ENCODE assay signal across 10 cellular contexts in genomic region chr11:26283852-26284421, GRCh38. TPM values are rescaled to one million over a fixed set of nuclear protein-coding genes. Genes with fewer than 3 reads are reported as not detected.
DNase-seq lines count a peak whose midpoint lies in the region; ATAC-seq and TF ChIP-seq lines count a peak whose summit lies in the region.
"Had no signal": no experiment of that assay in that cellular context is flagged by ENCODE, and none has a peak within 500 bp of the region (broad histone marks: within the 10 kb centered on the region; RNA-seq: fewer than 3 reads in every experiment).

No MANE protein-coding gene starts in this region.

- H3K36me3 ChIP-seq in WERI-Rb-1 = no peaks in the 10 kb centered on the region
- H3K36me3 ChIP-seq: vagina had no signal

- peak overlapping the region; percentile 50; the same call in 1 of the 2 replicates for H3K27ac ChIP-seq in VCaP
- no peak overlapping the region for H3K27ac ChIP-seq in WERI-Rb-1
- H3K27ac ChIP-seq: vagina had no signal

- no peak overlapping the region for H3K4me3 ChIP-seq in WERI-Rb-1 (ENCODE audit: low read depth, low read length)

- peaks cover 9% of the 10 kb centered on the region for H3K4me1 Mint-ChIP-seq in activated naive CD4-positive, alpha-beta T cell treated with anti-CD3 and anti-CD28 coated beads, Interleukin-2, amount 50 U/mL, for 24 hours
- H3K4me1 Mint-ChIP-seq in immature natural killer cell (peaks cover 0 to 6% of the 10 kb centered on the region in 2 donors), type B pancreatic cell (ENCODE audit: unreplicated experiment) (peaks cover 16% of the 10 kb centered on the region)

- H3K36me3 Mint-ChIP-seq in activated naive CD4-positive, alpha-beta T cell treated with anti-CD3 and anti-CD28 coated beads, Interleukin-2, amount 50 U/mL, for 24 hours = no peaks in the 10 kb centered on the region
- H3K36me3 Mint-ChIP-seq in immature natural killer cell = no peaks in the 10 kb centered on the region
- no peaks in the 10 kb centered on the region for H3K36me3 Mint-ChIP-seq in type B pancreatic cell

- H3K9me3 ChIP-seq in WERI-Rb-1 (ENCODE audit: severe bottlenecking) = no peaks in the 10 kb centered on the region
- H3K9me3 ChIP-seq: vagina had no signal

- H3K4me3 Mint-ChIP-seq in activated naive CD4-positive, alpha-beta T cell treated with anti-CD3 and anti-CD28 coated beads, Interleukin-2, amount 50 U/mL, for 24 hours = peak overlapping the region; percentile 31
- H3K4me3 Mint-ChIP-seq in immature natural killer cell = peak overlapping the region; percentile 11 to 74 (median 39)
- H3K4me3 Mint-ChIP-seq in type B pancreatic cell = peak overlapping the region; percentile 83

- no peak for TF ChIP-seq CTCF in VCaP (conservative IDR thresholded peaks at IDR 0.05)
- TF ChIP-seq CTCF in type B pancreatic cell (conservative IDR thresholded peaks at IDR 0.05) = no peak
- no peak for TF ChIP-seq CTCF in WERI-Rb-1 (IDR thresholded peaks at IDR 0.05; ENCODE audit: low read depth, low read length)

- no peak for DNase-seq in activated naive CD4-positive, alpha-beta T cell treated with Interleukin-2 at 50 U/mL for 16 hours
- DNase-seq in immature natural killer cell (no peak), type B pancreatic cell (ENCODE audit: extremely low spot score, unreplicated experiment) (no peak), ureter (ENCODE audit: low spot score) (no peak), WERI-Rb-1 (no peak)
- DNase-seq: effector CD8-positive, alpha-beta T cell had no signal

- no peak for ATAC-seq in HG02678 (IDR thresholded peaks at IDR 0.05; ENCODE audit: unreplicated experiment)

- no peaks in the 10 kb centered on the region for H3K27me3 ChIP-seq in WERI-Rb-1 (ENCODE audit: insufficient read depth, low read depth, severe bottlenecking)
- H3K27me3 ChIP-seq: vagina had no signal

- H3K9me3 Mint-ChIP-seq in activated naive CD4-positive, alpha-beta T cell treated with anti-CD3 and anti-CD28 coated beads, Interleukin-2, amount 50 U/mL, for 24 hours = no peaks in the 10 kb centered on the region
- H3K9me3 Mint-ChIP-seq in immature natural killer cell = no peaks in the 10 kb centered on the region
- no peaks in the 10 kb centered on the region for H3K9me3 Mint-ChIP-seq in type B pancreatic cell

- peaks cover 6% of the 10 kb centered on the region for H3K27me3 Mint-ChIP-seq in activated naive CD4-positive, alpha-beta T cell treated with anti-CD3 and anti-CD28 coated beads, Interleukin-2, amount 50 U/mL, for 24 hours
- H3K27me3 Mint-ChIP-seq in immature natural killer cell (ENCODE audit: low read depth in 3 of 3) (peaks cover 0 to 4% (median 0%) of the 10 kb centered on the region in 3 donors), type B pancreatic cell (peaks cover 3% of the 10 kb centered on the region)

- H3K27ac Mint-ChIP-seq in activated naive CD4-positive, alpha-beta T cell treated with anti-CD3 and anti-CD28 coated beads, Interleukin-2, amount 50 U/mL, for 24 hours = peak overlapping the region; percentile 19
- H3K27ac Mint-ChIP-seq in immature natural killer cell (no peak overlapping the region), type B pancreatic cell (peak overlapping the region; percentile 30)

RNA-seq across cellular contexts. Expression of gene ANO3, which starts 48.0 kb away (rescaled TPM):
- not detected for polyA plus RNA-seq in immature natural killer cell
- 0.29 and 1.0 TPM in 2 replicates for total RNA-seq in type B pancreatic cell (ENCODE audit: low replicate concordance)
- 0.55 TPM for total RNA-seq in ureter
- total RNA-seq: vagina had no signal

Comparison
In these comparisons a context has a peak if more than half of its experiments do, and no peak if none do; other contexts are left out.
1. H3K27ac Mint-ChIP-seq: peak in activated naive CD4-positive, alpha-beta T cell treated with anti-CD3 and anti-CD28 coated beads, Interleukin-2, amount 50 U/mL, for 24 hours (single experiment) and type B pancreatic cell (single experiment); none in immature natural killer cell (0 of 6).
2. H3K4me3 Mint-ChIP-seq: peak in every context shown above with its lines; median percentile 83 in type B pancreatic cell; 39 in immature natural killer cell; 31 in activated naive CD4-positive, alpha-beta T cell treated with anti-CD3 and anti-CD28 coated beads, Interleukin-2, amount 50 U/mL, for 24 hours.